Comparison of ENCODE assay signal across 16 cellular contexts in the genomic region with DNA sequence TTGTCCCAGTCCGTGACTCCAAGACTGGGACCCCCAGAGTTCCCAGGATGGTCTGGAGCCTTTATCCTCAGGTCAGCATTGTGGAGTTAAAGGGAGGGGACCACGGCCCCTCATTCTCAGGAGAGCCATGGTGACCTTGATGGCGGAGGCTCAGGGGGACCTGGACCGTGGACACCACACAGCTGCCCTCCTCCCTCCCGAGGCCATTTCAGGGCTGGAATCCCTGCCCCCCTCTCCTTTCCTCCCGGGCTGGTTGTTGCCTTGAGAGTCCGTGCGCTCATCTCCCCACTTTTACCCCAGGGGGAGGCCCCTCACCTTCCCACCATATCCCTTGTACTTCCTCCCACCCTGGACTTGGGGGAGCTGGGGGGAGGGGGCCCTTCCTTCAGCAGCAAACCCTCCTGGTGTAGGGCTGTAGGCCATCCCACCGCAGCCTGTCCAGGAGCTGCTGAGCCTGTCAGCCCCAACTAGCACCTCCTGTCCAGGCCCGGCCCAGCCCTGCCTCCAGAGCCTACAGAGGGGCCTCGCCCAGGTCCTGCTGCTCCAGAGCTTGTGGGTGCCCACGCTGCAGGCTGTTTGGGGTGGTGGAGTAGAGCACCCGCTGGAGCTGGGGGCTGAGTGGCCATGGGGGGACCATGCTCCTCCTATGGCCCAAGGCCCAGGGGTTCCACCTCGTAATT. TPM values are rescaled to one million over a fixed set of nuclear protein-coding genes. Genes with fewer than 3 reads are reported as not detected.
DNase-seq lines count a peak whose midpoint lies in the region; ATAC-seq, FAIRE-seq and TF ChIP-seq lines count a peak whose summit lies in the region.
"Had no signal": no experiment of that assay in that cellular context is flagged by ENCODE, and none has a peak within 500 bp of the region (broad histone marks: within the 10 kb centered on the region; RNA-seq: fewer than 3 reads in every experiment).

No MANE protein-coding gene starts in this region.

- no peaks in the 10 kb centered on the region; the same call in 1 of the 2 replicates for H4K20me1 ChIP-seq in K562 (replicated peaks; ENCODE audit: control insufficient read depth, insufficient read depth, low read length)

- H3K9ac ChIP-seq in K562 (ENCODE audit: insufficient read depth in 1 of 2, low read depth in 2 of 2, low read length in 2 of 2), result peak overlapping the region in 1 of 2 experiments; percentile 52; a peak in 2 of 4 replicates

- WGBS in right cardiac atrium, result 93% methylated on average over 14 of the region's 14 CpGs
- WGBS in K562 (ENCODE audit: insufficient coverage, low coverage, missing lambda C conversion rate), result 96% methylated on average over 9 of the region's 14 CpGs
- WGBS in right lobe of liver (ENCODE audit: insufficient coverage, low coverage, low lambda C conversion rate, missing lambda C conversion rate), result no CpG with 5 or more reads among the region's 14 CpGs

- H3K4me1 ChIP-seq in right cardiac atrium (ENCODE audit: control insufficient read depth, insufficient read depth, low read length) (no peaks in the 10 kb centered on the region), K562 (replicated peaks in 1 of 2; ENCODE audit: control insufficient read depth in 2 of 2, insufficient read depth in 2 of 2, low read length in 2 of 2) (peaks cover 0 to 47% of the 10 kb centered on the region in 2 experiments; a peak in 2 of 5 replicates), right lobe of liver (no peaks in the 10 kb centered on the region)

- H2AFZ ChIP-seq in K562 (ENCODE audit: low read depth, low read length), result no peak overlapping the region

- H3K27ac ChIP-seq in right cardiac atrium (ENCODE audit: low read length), result no peak overlapping the region
- no peak overlapping the region for H3K27ac ChIP-seq in K562 (ENCODE audit: extremely low read depth, low read depth, low read length)
- no peak overlapping the region for H3K27ac ChIP-seq in right lobe of liver

- H3K27me3 ChIP-seq in right cardiac atrium (ENCODE audit: control insufficient read depth, insufficient read depth) (no peaks in the 10 kb centered on the region), K562 (ENCODE audit: control insufficient read depth in 2 of 2, insufficient read depth in 2 of 2, low read length in 2 of 2) (no peaks in the 10 kb centered on the region), right lobe of liver (no peaks in the 10 kb centered on the region)

- no peak for TF ChIP-seq EP300 in K562 (IDR thresholded peaks at IDR 0.05; ENCODE audit: low read length)

- H3K4me3 ChIP-seq in right cardiac atrium (ENCODE audit: low read length) (no peak overlapping the region), K562 (no peak overlapping the region), right lobe of liver (no peak overlapping the region)
- H3K4me3 ChIP-seq: GM12878 had no signal

- CTCF ChIA-PET in K562 (lab: Yijun Ruan, JAX; ENCODE audit: low intra/inter-chr PET ratio), result no interaction called here

- POLR2A ChIA-PET in K562 (lab: Yijun Ruan, JAX), result interaction anchor here (0.5 to 0.9 kb wide), 4 partner anchors 8 to 198 kb away, joined by 3 to 4 read pairs (median 4); no protein-coding TSS in a partner anchor

- TF ChIP-seq CTCF in K562 (IDR thresholded peaks at IDR 0.05 in 2 of 3, conservative IDR thresholded peaks at IDR 0.05 in 1 of 3; ENCODE audit: insufficient read depth in 2 of 3, low read depth in 1 of 3, low read length in 3 of 3), result no peak
- TF ChIP-seq CTCF in right lobe of liver (IDR thresholded peaks at IDR 0.05), result no peak

- in situ Hi-C loops in K562 (cut with MboI), result no loop called here

- ATAC-seq in right cardiac atrium, result no peak
- ATAC-seq in K562, result no peak
- no peak for ATAC-seq in right lobe of liver
- ATAC-seq in GM21381 (IDR thresholded peaks at IDR 0.05; ENCODE audit: unreplicated experiment), result no peak
- ATAC-seq in HG03280 (IDR thresholded peaks at IDR 0.05; ENCODE audit: unreplicated experiment), result no peak
- ATAC-seq: GM12878 had no signal

- no peak for TF ChIP-seq RAD21 in K562 (CRISPR knock-in tag; conservative IDR thresholded peaks at IDR 0.05 in 1 of 2, IDR thresholded peaks at IDR 0.05 in 1 of 2)

- no TSS peak for BruUV-seq in K562 (replicated peaks; lab: Mats Ljungman, UMichigan)

- H3K36me3 ChIP-seq in K562 (ENCODE audit: control insufficient read depth, insufficient read depth, low read length), result peaks cover 96% of the 10 kb centered on the region
- H3K36me3 ChIP-seq in right lobe of liver, result peaks cover 0 to 41% (median 4%) of the 10 kb centered on the region in 4 donors

- H3K9me1 ChIP-seq in K562 (ENCODE audit: control insufficient read depth, insufficient read depth, low read length), result no peaks in the 10 kb centered on the region

- intact Hi-C loops in right cardiac atrium (cut with DNase I), result no loop called here
- intact Hi-C loops in cardiac septum (cut with DNase I), result no loop called here
- intact Hi-C loops in K562 (cut with micrococcal nuclease), result no loop called here
- intact Hi-C loops in right lobe of liver (cut with DNase I), result no loop called here

- H3K9me3 ChIP-seq in right cardiac atrium (ENCODE audit: control insufficient read depth, low read length) (no peaks in the 10 kb centered on the region), K562 (replicated peaks; ENCODE audit: control insufficient read depth, insufficient read depth, low read depth, low read length) (no peaks in the 10 kb centered on the region), right lobe of liver (no peaks in the 10 kb centered on the region)

- peak in 2 of 3 donors; percentile 33 to 43 for DNase-seq in right cardiac atrium
- no peak for DNase-seq in cardiac septum (ENCODE audit: low spot score)
- DNase-seq in K562 (ENCODE audit: extremely low read depth in 1 of 4, low spot score in 3 of 4), result no peak
- DNase-seq in right lobe of liver, result peak in 2 of 3 donors; percentile 44 to 48
- no peak for DNase-seq in putamen (ENCODE audit: low spot score)
- DNase-seq: C1 segment of cervical spinal cord, DMS79, GOT3, H9 had no signal

- H3K79me2 ChIP-seq in K562 (ENCODE audit: control insufficient read depth, insufficient read depth, low read length), result peaks cover 3% of the 10 kb centered on the region; the same call in 1 of the 3 replicates

- FAIRE-seq in K562 (lab: Jason Lieb, UNC), result no peak
- FAIRE-seq: A204.1, GM12878, HTR-8/SVneo had no signal

- TF ChIP-seq POLR2A in K562 (conservative IDR thresholded peaks at IDR 0.05) (no peak; the same call in 1 of the 2 replicates), right lobe of liver (IDR thresholded peaks at IDR 0.05) (no peak)

- H3K4me2 ChIP-seq in K562 (ENCODE audit: insufficient read depth, low read length), result no peak overlapping the region

RNA-seq across cellular contexts. Expression of gene AJM1, which starts 14.3 kb away (rescaled TPM):
- total RNA-seq in right cardiac atrium (10 to 100 TPM in 1 of 4 donors, 1 to 10 TPM in 3; 4.4 to 11.5 (median 8.0) TPM), cardiac septum (8.6 TPM), K562 (2014; rRNA removed) (2.0 and 2.8 TPM in 2 replicates), K562 (2014; rRNA removed; fragmentation: Illumina TruSeq; extraction: Trizol) (0.07 TPM in 1 of 2 replicates, not detected in the other), K562 (2015; rRNA removed; fragmentation: Illumina TruSeq; extraction: Trizol) (0.83 and 0.94 TPM in 2 replicates), K562 (2021) (3.2 TPM in 2 replicates), right lobe of liver (1 to 10 TPM; 1.7 to 2.8 (median 2.6) TPM)
- polyA plus RNA-seq in right cardiac atrium (4.3 TPM), K562 (2011; rRNA removed) (0.46 and 1.1 TPM in 2 replicates), K562 (2014; fragmentation: Illumina TruSeq; extraction: Trizol) (0.06 and 0.54 TPM in 2 replicates), K562 (2014; fragmentation: Nextera tagmentation; extraction: Ambion mirVana) (under 1 TPM in 1 of 2 experiments, not detected in 1; 0.01 TPM), K562 (2014; rRNA removed) (2.2 and 3.7 TPM in 2 replicates)
- 3.5 and 12.8 TPM in 2 replicates for total RNA-seq in K562 (2011; cell fraction: chromatin; rRNA removed; ENCODE audit: low replicate concordance)
- total RNA-seq in K562 (2011; cell fraction: nucleolus; rRNA removed), result 13.2 and 13.6 TPM in 2 replicates
- 7.8 and 10.9 TPM in 2 replicates for total RNA-seq in K562 (2011; cell fraction: nucleoplasm; rRNA removed)
- 0.49 and 1.00 TPM in 2 replicates for polyA plus RNA-seq in K562 (2011; cell fraction: cytosol; rRNA removed)
- polyA plus RNA-seq in K562 (2011; cell fraction: nucleus; rRNA removed), result 11.7 and 16.6 TPM in 2 replicates
- 2.1 and 4.3 TPM in 2 replicates for polyA plus RNA-seq in K562 (2012)
- polyA minus RNA-seq in K562 (2011; rRNA and poly(A)+ RNA removed), result 0.11 and 0.12 TPM in 2 replicates
- 0.86 and 1.3 TPM in 2 replicates for polyA minus RNA-seq in K562 (2011; cell fraction: cytosol; rRNA and poly(A)+ RNA removed)
- 2.6 and 3.0 TPM in 2 replicates for polyA minus RNA-seq in K562 (2011; cell fraction: nucleus; rRNA and poly(A)+ RNA removed)

RNA-seq across cellular contexts. Expression of gene RABL6, which starts 20.2 kb away (rescaled TPM):
- total RNA-seq in right cardiac atrium, result 10 to 100 TPM; 67.3 to 73.6 (median 71.6) TPM
- polyA plus RNA-seq in right cardiac atrium, result 87.2 TPM
- total RNA-seq in cardiac septum, result 66.4 TPM
- 250 and 572 TPM in 2 replicates for total RNA-seq in K562 (2011; cell fraction: chromatin; rRNA removed; ENCODE audit: low replicate concordance)
- total RNA-seq in K562 (2011; cell fraction: nucleolus; rRNA removed), result 321 and 330 TPM in 2 replicates
- 231 and 237 TPM in 2 replicates for total RNA-seq in K562 (2011; cell fraction: nucleoplasm; rRNA removed)
- 141 and 154 TPM in 2 replicates for total RNA-seq in K562 (2014; rRNA removed)
- total RNA-seq in K562 (2014; rRNA removed; fragmentation: Illumina TruSeq; extraction: Trizol), result 34.2 and 44.6 TPM in 2 replicates
- total RNA-seq in K562 (2015; rRNA removed; fragmentation: Illumina TruSeq; extraction: Trizol), result 84.5 and 85.0 TPM in 2 replicates
- 165 and 181 TPM in 2 replicates for total RNA-seq in K562 (2021)
- polyA plus RNA-seq in K562 (2011; rRNA removed), result 109 and 142 TPM in 2 replicates
- polyA plus RNA-seq in K562 (2011; cell fraction: cytosol; rRNA removed), result 89.0 and 119 TPM in 2 replicates
- polyA plus RNA-seq in K562 (2011; cell fraction: nucleus; rRNA removed), result 341 and 396 TPM in 2 replicates
- 134 and 138 TPM in 2 replicates for polyA plus RNA-seq in K562 (2012)
- polyA plus RNA-seq in K562 (2014; fragmentation: Illumina TruSeq; extraction: Trizol), result 68.9 and 82.6 TPM in 2 replicates
- 1 to 10 TPM; 5.6 to 6.4 TPM for polyA plus RNA-seq in K562 (2014; fragmentation: Nextera tagmentation; extraction: Ambion mirVana)
- polyA plus RNA-seq in K562 (2014; rRNA removed), result 121 and 124 TPM in 2 replicates
- polyA minus RNA-seq in K562 (2011; rRNA and poly(A)+ RNA removed), result 64.4 and 75.7 TPM in 2 replicates
- polyA minus RNA-seq in K562 (2011; cell fraction: cytosol; rRNA and poly(A)+ RNA removed), result 71.6 and 75.2 TPM in 2 replicates
- 89.1 and 116 TPM in 2 replicates for polyA minus RNA-seq in K562 (2011; cell fraction: nucleus; rRNA and poly(A)+ RNA removed)
- 10 to 100 TPM in 4 of 6 experiments, 1 to 10 TPM in 2; 8.0 to 14.8 (median 12.4) TPM for total RNA-seq in right lobe of liver

RNA-seq across cellular contexts. Expression of gene PHPT1, which starts 21.3 kb away (rescaled TPM):
- total RNA-seq in right cardiac atrium (100 to 1,000 TPM; 176 to 227 (median 203) TPM), cardiac septum (296 TPM), K562 (2014; rRNA removed) (114 and 142 TPM in 2 replicates), K562 (2014; rRNA removed; fragmentation: Illumina TruSeq; extraction: Trizol) (16.4 and 20.9 TPM in 2 replicates), K562 (2015; rRNA removed; fragmentation: Illumina TruSeq; extraction: Trizol) (93.0 and 96.7 TPM in 2 replicates), K562 (2021) (126 and 135 TPM in 2 replicates), right lobe of liver (10 to 100 TPM; 30.5 to 66.6 (median 49.3) TPM)
- polyA plus RNA-seq in right cardiac atrium (329 TPM), K562 (2011; rRNA removed) (50.9 and 84.3 TPM in 2 replicates), K562 (2014; fragmentation: Illumina TruSeq; extraction: Trizol) (80.2 and 98.6 TPM in 2 replicates), K562 (2014; fragmentation: Nextera tagmentation; extraction: Ambion mirVana) (100 to 1,000 TPM; 131 to 166 TPM), K562 (2014; rRNA removed) (129 and 161 TPM in 2 replicates)
- 45.1 and 180 TPM in 2 replicates for total RNA-seq in K562 (2011; cell fraction: chromatin; rRNA removed; ENCODE audit: low replicate concordance)
- total RNA-seq in K562 (2011; cell fraction: nucleolus; rRNA removed), result 169 and 176 TPM in 2 replicates
- 73.7 and 101 TPM in 2 replicates for total RNA-seq in K562 (2011; cell fraction: nucleoplasm; rRNA removed)
- polyA plus RNA-seq in K562 (2011; cell fraction: cytosol; rRNA removed), result 137 and 211 TPM in 2 replicates
- 314 and 360 TPM in 2 replicates for polyA plus RNA-seq in K562 (2011; cell fraction: nucleus; rRNA removed)
- 124 and 150 TPM in 2 replicates for polyA plus RNA-seq in K562 (2012)
- 7.0 and 7.2 TPM in 2 replicates for polyA minus RNA-seq in K562 (2011; rRNA and poly(A)+ RNA removed)
- polyA minus RNA-seq in K562 (2011; cell fraction: cytosol; rRNA and poly(A)+ RNA removed), result 19.4 and 27.9 TPM in 2 replicates
- 31.0 and 41.3 TPM in 2 replicates for polyA minus RNA-seq in K562 (2011; cell fraction: nucleus; rRNA and poly(A)+ RNA removed)

RNA-seq across cellular contexts. Expression of gene MAMDC4, which starts 24.2 kb away (rescaled TPM):
- total RNA-seq in right cardiac atrium (10 to 100 TPM in 1 of 4 donors, 1 to 10 TPM in 3; 3.0 to 10.8 (median 5.8) TPM), cardiac septum (11.0 TPM), K562 (2014; rRNA removed) (4.5 and 7.1 TPM in 2 replicates), K562 (2014; rRNA removed; fragmentation: Illumina TruSeq; extraction: Trizol) (0.10 and 0.47 TPM in 2 replicates), K562 (2015; rRNA removed; fragmentation: Illumina TruSeq; extraction: Trizol) (2.9 and 3.6 TPM in 2 replicates), K562 (2021) (9.6 and 11.0 TPM in 2 replicates), right lobe of liver (10 to 100 TPM in 4 of 6 experiments, 1 to 10 TPM in 2; 5.7 to 27.9 (median 22.5) TPM)
- polyA plus RNA-seq in right cardiac atrium (5.2 TPM), K562 (2011; rRNA removed) (1.3 and 3.6 TPM in 2 replicates), K562 (2014; fragmentation: Illumina TruSeq; extraction: Trizol) (1.5 and 2.2 TPM in 2 replicates), K562 (2014; fragmentation: Nextera tagmentation; extraction: Ambion mirVana) (under 1 TPM; 0.03 to 0.18 TPM), K562 (2014; rRNA removed) (7.9 and 10.8 TPM in 2 replicates)
- total RNA-seq in K562 (2011; cell fraction: chromatin; rRNA removed; ENCODE audit: low replicate concordance), result 9.8 and 44.0 TPM in 2 replicates
- total RNA-seq in K562 (2011; cell fraction: nucleolus; rRNA removed), result 38.6 and 45.4 TPM in 2 replicates
- total RNA-seq in K562 (2011; cell fraction: nucleoplasm; rRNA removed), result 15.4 and 16.5 TPM in 2 replicates
- 0.74 and 2.6 TPM in 2 replicates for polyA plus RNA-seq in K562 (2011; cell fraction: cytosol; rRNA removed)
- 45.8 and 94.5 TPM in 2 replicates for polyA plus RNA-seq in K562 (2011; cell fraction: nucleus; rRNA removed)
- 6.9 and 15.2 TPM in 2 replicates for polyA plus RNA-seq in K562 (2012)
- 0.06 and 0.21 TPM in 2 replicates for polyA minus RNA-seq in K562 (2011; rRNA and poly(A)+ RNA removed)
- 1.1 and 1.5 TPM in 2 replicates for polyA minus RNA-seq in K562 (2011; cell fraction: cytosol; rRNA and poly(A)+ RNA removed)
- 5.0 and 5.6 TPM in 2 replicates for polyA minus RNA-seq in K562 (2011; cell fraction: nucleus; rRNA and poly(A)+ RNA removed)
- polyA plus RNA-seq: CD4-positive, alpha-beta memory T cell had no signal

RNA-seq across cellular contexts. Expression of gene CCDC183, which starts 31.8 kb away (rescaled TPM):
- total RNA-seq in right cardiac atrium (1 to 10 TPM; 2.0 to 5.0 (median 2.6) TPM), cardiac septum (1.6 TPM), K562 (2014; rRNA removed) (0.12 TPM in 1 of 2 replicates, not detected in the other), K562 (2014; rRNA removed; fragmentation: Illumina TruSeq; extraction: Trizol) (not detected in 2 replicates), K562 (2015; rRNA removed; fragmentation: Illumina TruSeq; extraction: Trizol) (0.19 and 0.22 TPM in 2 replicates), K562 (2021) (0.29 and 0.54 TPM in 2 replicates), right lobe of liver (1 to 10 TPM in 2 of 6 experiments, under 1 TPM in 3, not detected in 1; 0.43 to 1.2 (median 0.74) TPM)
- polyA plus RNA-seq in right cardiac atrium (3.8 TPM), K562 (2011; rRNA removed) (0.60 and 0.65 TPM in 2 replicates), K562 (2014; fragmentation: Illumina TruSeq; extraction: Trizol) (0.12 and 0.33 TPM in 2 replicates), K562 (2014; fragmentation: Nextera tagmentation; extraction: Ambion mirVana) (not detected), K562 (2014; rRNA removed) (0.21 and 1.7 TPM in 2 replicates)
- 2.0 and 6.7 TPM in 2 replicates for total RNA-seq in K562 (2011; cell fraction: chromatin; rRNA removed; ENCODE audit: low replicate concordance)
- 1.2 and 2.7 TPM in 2 replicates for total RNA-seq in K562 (2011; cell fraction: nucleolus; rRNA removed)
- total RNA-seq in K562 (2011; cell fraction: nucleoplasm; rRNA removed), result 1.7 and 3.0 TPM in 2 replicates
- polyA plus RNA-seq in K562 (2011; cell fraction: cytosol; rRNA removed), result 0.27 and 0.30 TPM in 2 replicates
- 8.9 and 13.6 TPM in 2 replicates for polyA plus RNA-seq in K562 (2011; cell fraction: nucleus; rRNA removed)
- polyA plus RNA-seq in K562 (2012), result 0.96 and 3.6 TPM in 2 replicates
- not detected in 2 replicates for polyA minus RNA-seq in K562 (2011; rRNA and poly(A)+ RNA removed)
- polyA minus RNA-seq in K562 (2011; cell fraction: cytosol; rRNA and poly(A)+ RNA removed), result not detected in 2 replicates
- 1.1 and 1.6 TPM in 2 replicates for polyA minus RNA-seq in K562 (2011; cell fraction: nucleus; rRNA and poly(A)+ RNA removed)
- total RNA-seq: G401, GM12878 had no signal

Comparison
In these comparisons a context has a peak if more than half of its experiments do, and no peak if none do; other contexts are left out.
1. DNase-seq: peak in right cardiac atrium (2 of 3) and right lobe of liver (2 of 3); none in cardiac septum (single experiment), K562 (0 of 4) and putamen (single experiment).